ENCODE assay signal across 16 cellular contexts in the genomic region with DNA sequence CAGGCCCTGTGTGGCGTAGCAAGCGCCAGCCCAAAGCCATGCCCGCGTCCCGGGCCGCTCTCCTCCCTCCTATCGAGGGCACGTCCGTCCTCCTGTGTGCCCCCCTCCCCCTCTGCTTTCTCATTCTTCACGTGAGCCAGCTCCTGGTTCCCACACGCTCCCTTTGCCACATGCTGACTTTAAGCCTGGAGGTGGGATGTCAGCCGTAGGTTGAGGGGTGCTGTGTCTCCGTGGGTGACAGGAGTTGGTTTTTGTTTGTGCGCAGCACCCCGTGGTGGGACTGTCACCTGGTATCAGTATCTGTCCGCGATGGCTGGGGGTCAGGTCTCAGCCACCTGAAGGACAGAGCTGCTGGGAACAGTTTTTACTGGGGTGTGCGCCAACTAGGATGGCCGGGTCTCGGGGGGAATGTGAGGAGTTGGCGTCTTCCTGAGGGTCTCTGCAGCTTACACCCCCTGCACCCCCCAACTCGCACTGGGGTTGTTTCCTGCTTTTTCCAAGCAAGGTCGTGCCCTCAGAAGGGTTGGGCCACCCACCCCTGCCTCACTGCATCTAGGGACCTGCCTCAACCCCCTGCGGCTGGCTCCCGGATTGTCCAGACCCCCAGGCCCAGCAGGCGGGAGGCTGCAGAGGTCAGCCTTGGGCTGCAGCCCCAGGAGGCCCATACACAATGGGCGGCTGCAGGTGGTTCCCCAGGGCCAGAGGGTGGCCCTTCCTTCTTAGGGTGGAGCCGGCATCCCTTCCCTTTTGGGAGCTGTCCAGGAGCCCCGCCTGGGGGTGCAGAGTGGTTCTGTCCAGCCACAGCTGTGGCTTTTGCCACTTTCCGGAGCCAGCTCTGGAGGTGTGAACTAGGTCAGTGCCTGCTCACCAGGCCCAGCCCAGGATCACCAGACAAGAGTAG. TPM values are rescaled to one million over a fixed set of nuclear protein-coding genes. Genes with fewer than 3 reads are reported as not detected.
DNase-seq lines count a peak whose midpoint lies in the region; ATAC-seq, FAIRE-seq and TF ChIP-seq lines count a peak whose summit lies in the region.
"Had no signal": no experiment of that assay in that cellular context is flagged by ENCODE, and none has a peak within 500 bp of the region (broad histone marks: within the 10 kb centered on the region; RNA-seq: fewer than 3 reads in every experiment).

No MANE protein-coding gene starts in this region.

- H3K4me1 ChIP-seq in HUES64 (ENCODE audit: insufficient read depth, low read length): peaks cover 3% of the 10 kb centered on the region
- H3K4me1 ChIP-seq in H1 (replicated peaks in 1 of 4; ENCODE audit: control insufficient read depth in 3 of 4, insufficient read depth in 4 of 4, low read length in 3 of 4): peaks cover 0 to 4% (median 3%) of the 10 kb centered on the region in 4 experiments; a peak in 5 of 7 replicates
- H3K4me1 ChIP-seq in lower lobe of right lung: peaks cover 30% of the 10 kb centered on the region
- peaks cover 67% of the 10 kb centered on the region for H3K4me1 ChIP-seq in suprapubic skin
- H3K4me1 ChIP-seq: SJCRH30 had no signal

- H4K8ac ChIP-seq in H1 (ENCODE audit: extremely low read depth, insufficient read depth, low read length): no peak overlapping the region

- H3K79me2 ChIP-seq in H1 (ENCODE audit: control insufficient read depth in 1 of 2, insufficient read depth in 2 of 2, low read length in 2 of 2): peaks cover 0 to 50% of the 10 kb centered on the region in 2 experiments; a peak in 1 of 4 replicates

- peaks cover 15 to 25% of the 10 kb centered on the region in 2 experiments for H4K20me1 ChIP-seq in H1 (replicated peaks in 1 of 2; ENCODE audit: control insufficient read depth in 1 of 2, insufficient read depth in 2 of 2, low read length in 2 of 2)

- no peak overlapping the region; the same call in 1 of the 2 replicates for H2AK5ac ChIP-seq in H1 (ENCODE audit: low read depth, low read length)

- H2BK15ac ChIP-seq in H1 (ENCODE audit: low read length): no peak overlapping the region

- intact Hi-C loops in lower lobe of right lung (cut with DNase I): no loop called here

- no peaks in the 10 kb centered on the region for H3K9me3 ChIP-seq in HUES64 (ENCODE audit: insufficient read depth, low read depth, low read length)
- H3K9me3 ChIP-seq in H1 (ENCODE audit: insufficient read depth in 2 of 2, low read depth in 1 of 2, low read length in 1 of 2): no peaks in the 10 kb centered on the region
- no peaks in the 10 kb centered on the region for H3K9me3 ChIP-seq in lower lobe of right lung
- H3K9me3 ChIP-seq in suprapubic skin: no peaks in the 10 kb centered on the region
- H3K9me3 ChIP-seq: SJCRH30 had no signal

- no peak overlapping the region for H3K27ac ChIP-seq in HUES64 (ENCODE audit: low read depth, low read length)
- H3K27ac ChIP-seq in H1 (ENCODE audit: low read depth, low read length): no peak overlapping the region
- H3K27ac ChIP-seq in lower lobe of right lung: no peak overlapping the region
- no peak overlapping the region for H3K27ac ChIP-seq in suprapubic skin
- H3K27ac ChIP-seq: SJCRH30 had no signal

- no peak for TF ChIP-seq RAD21 in H1 (IDR thresholded peaks at IDR 0.05 in 1 of 2, conservative IDR thresholded peaks at IDR 0.05 in 1 of 2; ENCODE audit: low read depth in 2 of 2, low read length in 2 of 2)

- H3K23ac ChIP-seq in H1 (ENCODE audit: insufficient read length): no peak overlapping the region

- H3K4me2 ChIP-seq in H1 (ENCODE audit: insufficient read depth in 1 of 2, low read depth in 2 of 2, low read length in 2 of 2): no peak overlapping the region

- no peaks in the 10 kb centered on the region for H3K23me2 ChIP-seq in H1 (ENCODE audit: low read depth, low read length)

- H3K14ac ChIP-seq in H1 (ENCODE audit: insufficient read length): no peak overlapping the region

- H2BK20ac ChIP-seq in H1 (ENCODE audit: low read length): no peak overlapping the region

- H3K27me3 ChIP-seq in HUES64 (ENCODE audit: insufficient read depth, low read length) (no peaks in the 10 kb centered on the region), H1 (replicated peaks in 1 of 4; ENCODE audit: control insufficient read depth in 3 of 4, extremely low read depth in 1 of 4, insufficient read depth in 3 of 4, low read length in 3 of 4) (no peaks in the 10 kb centered on the region), lower lobe of right lung (ENCODE audit: low read depth) (no peaks in the 10 kb centered on the region), suprapubic skin (no peaks in the 10 kb centered on the region)
- H3K27me3 ChIP-seq: SJCRH30 had no signal

- no peak overlapping the region for H2AFZ ChIP-seq in H1 (ENCODE audit: low read length)

- H3K9ac ChIP-seq in HUES64 (ENCODE audit: low read depth, low read length) (0 out of 2 replicates have a peak overlapping the region, but pooled peaks have one; percentile 31), H1 (replicated peaks in 1 of 4; ENCODE audit: extremely low read depth in 1 of 4, low read depth in 3 of 4, low read length in 3 of 4) (no peak overlapping the region)

- ATAC-seq in lower lobe of right lung (peak; percentile 31 to 45), GM18505 (IDR thresholded peaks at IDR 0.05; ENCODE audit: unreplicated experiment) (no peak), HG02973 (IDR thresholded peaks at IDR 0.05; ENCODE audit: unreplicated experiment) (no peak)

- 89% methylated on average over 30 of the region's 30 CpGs for WGBS in HUES64
- 85% methylated on average over 25 of the region's 30 CpGs; no CpG with 5 or more reads in 1 of the 2 experiments for WGBS in H1 (ENCODE audit: extremely low coverage in 1 of 2, insufficient coverage in 1 of 2, insufficient read length in 1 of 2, insufficient replicate concordance in 2 of 2, low coverage in 1 of 2, low lambda C conversion rate in 2 of 2, missing lambda C conversion rate in 1 of 2), 2 experiments
- 62% methylated on average over 26 of the region's 30 CpGs for WGBS in suprapubic skin

- no peak overlapping the region for H2BK120ac ChIP-seq in H1 (replicated peaks; ENCODE audit: low read depth, low read length)

- no peak for TF ChIP-seq EP300 in H1 (IDR thresholded peaks at IDR 0.05; ENCODE audit: borderline replicate concordance in 1 of 2, low read depth in 2 of 2, low read length in 2 of 2)
- no peak for TF ChIP-seq EP300 in suprapubic skin (IDR thresholded peaks at IDR 0.05)

- POLR2A ChIA-PET in H1 (lab: Charles Lee; ENCODE audit: partially characterized antibody): interaction anchor here (1.1 to 2.1 kb wide), 6 partner anchors 9 to 58 kb away, joined by 3 to 10 read pairs (median 3); no protein-coding TSS in a partner anchor

- H3K56ac ChIP-seq in H1 (replicated peaks; ENCODE audit: insufficient read length, low read depth, low read length): no peak overlapping the region

- CTCF ChIA-PET in H1 (lab: Charles Lee; ENCODE audit: partially characterized antibody): interaction anchor here (0.7 to 1.0 kb wide), 2 partner anchors 8 to 11 kb away, joined by 3 to 4 read pairs; no protein-coding TSS in a partner anchor

- no peak for DNase-seq in H1 (ENCODE audit: low read depth in 1 of 2, low spot score in 2 of 2)
- DNase-seq in lower lobe of right lung: peak; percentile 59
- peak in 1 of 2 donors; percentile 71 for DNase-seq in suprapubic skin (ENCODE audit: low spot score in 2 of 2)
- DNase-seq in midbrain (lab: John Stamatoyannopoulos, UW): no peak
- no peak for DNase-seq in stimulated activated CD4-positive, alpha-beta T cell treated with anti-CD3 and anti-CD28 coated beads, Interleukin-4, amount 100 ng/mL, for 24 hours
- DNase-seq: activated CD4-positive, alpha-beta T cell treated with anti-CD3 and anti-CD28 coated beads, Interleukin-2, amount 50 U/mL, for 1 hour; activated T-cell treated with anti-CD3 and anti-CD28 coated beads, Interleukin-2, amount 50 U/mL, for 48 hours; amniotic stem cell; CD8-positive, alpha-beta memory T cell; NCI-H2029 treated with DMSO at 0.1 percent for 48 hours; SJCRH30; stimulated activated naive CD4-positive, alpha-beta T cell treated with Interleukin-2 at 50 U/mL for 16 hours; T1000 had no signal

- H3K36me3 ChIP-seq in HUES64 (ENCODE audit: insufficient read depth, low read length): peaks cover 12% of the 10 kb centered on the region
- peaks cover 0 to 7% (median 3%) of the 10 kb centered on the region in 4 experiments; a peak in 3 of 8 replicates for H3K36me3 ChIP-seq in H1 (ENCODE audit: control insufficient read depth in 2 of 4, insufficient read depth in 4 of 4, low read length in 3 of 4)
- H3K36me3 ChIP-seq in lower lobe of right lung: peaks cover 36% of the 10 kb centered on the region
- H3K36me3 ChIP-seq in suprapubic skin: peaks cover 21% of the 10 kb centered on the region
- H3K36me3 ChIP-seq: SJCRH30 had no signal

- H2BK5ac ChIP-seq in H1 (ENCODE audit: low read depth, low read length): 0 out of 2 replicates have a peak overlapping the region, but pooled peaks have one; percentile 30

- H2BK12ac ChIP-seq in H1 (ENCODE audit: low read depth, low read length): no peak overlapping the region

- H3K4me3 ChIP-seq in HUES64 (ENCODE audit: low read length) (no peak overlapping the region), H1 (ENCODE audit: extremely low read depth in 1 of 4, insufficient read depth in 2 of 4, low read depth in 3 of 4, low read length in 4 of 4) (no peak overlapping the region), lower lobe of right lung (no peak overlapping the region), suprapubic skin (peak overlapping the region; percentile 1)
- H3K4me3 ChIP-seq: SJCRH30 had no signal

- H3K79me1 ChIP-seq in H1 (ENCODE audit: low read depth, low read length): peaks cover 16% of the 10 kb centered on the region

- FAIRE-seq in H1 (lab: Jason Lieb, UNC): no peak

- no peak overlapping the region for H4K91ac ChIP-seq in H1 (replicated peaks; ENCODE audit: insufficient read length, low read length)

- TF ChIP-seq POLR2A in H1 (IDR thresholded peaks at IDR 0.05; ENCODE audit: control extremely low read depth in 1 of 2, low read depth in 2 of 2, low read length in 2 of 2) (no peak), suprapubic skin (IDR thresholded peaks at IDR 0.05) (no peak), GM18505 (IDR thresholded peaks at IDR 0.05; ENCODE audit: borderline replicate concordance, extremely low read depth, insufficient read depth, insufficient read length) (no peak)

- TF ChIP-seq CTCF in H1 (IDR thresholded peaks at IDR 0.05; ENCODE audit: control extremely low read depth in 1 of 3, insufficient read depth in 1 of 3, low read depth in 1 of 3, low read length in 3 of 3) (no peak), lower lobe of right lung (IDR thresholded peaks at IDR 0.05) (no peak), suprapubic skin (IDR thresholded peaks at IDR 0.05) (no peak)

- no peak overlapping the region for H4K5ac ChIP-seq in H1 (ENCODE audit: insufficient read length, low read depth, low read length)

- H3K4ac ChIP-seq in H1 (replicated peaks; ENCODE audit: insufficient read length, low read depth, low read length): no peak overlapping the region

- H3K18ac ChIP-seq in H1 (ENCODE audit: extremely low read depth, low read length): no peak overlapping the region

RNA-seq across cellular contexts. Expression of a gene that starts 7.3 kb away (rescaled TPM):
- 23.2 TPM for polyA plus RNA-seq in HUES64 (2013, experiment 1 of 2)
- 27.8 TPM for polyA plus RNA-seq in HUES64 (2013, experiment 2 of 2)
- 44.1 and 48.5 TPM in 2 replicates for total RNA-seq in H1 (2021; fragmentation: NEBNext Ultra II Directional; extraction: Animal tissue kit (Norgen Biotek cat#: 25700))
- 13.0 and 26.4 TPM in 2 replicates for polyA plus RNA-seq in H1 (2011; rRNA removed)
- 11.9 TPM for polyA plus RNA-seq in H1 (2011; cell fraction: cytosol; rRNA removed)
- 127 TPM for polyA plus RNA-seq in H1 (2011; cell fraction: nucleus; rRNA removed)
- polyA plus RNA-seq in H1 (2012, experiment 1 of 2): 26.7 to 43.8 TPM (median 39.0 TPM) in 4 replicates
- polyA plus RNA-seq in H1 (2012, experiment 2 of 2): 26.9 TPM
- 23.4 TPM for polyA plus RNA-seq in H1 (2013, experiment 1 of 2)
- polyA plus RNA-seq in H1 (2013, experiment 2 of 2): 23.0 TPM
- polyA minus RNA-seq in H1 (2011; rRNA and poly(A)+ RNA removed): 12.9 and 16.5 TPM in 2 replicates
- 29.4 TPM for polyA minus RNA-seq in H1 (2011; cell fraction: cytosol; rRNA and poly(A)+ RNA removed)
- polyA minus RNA-seq in H1 (2011; cell fraction: nucleus; rRNA and poly(A)+ RNA removed): 42.7 TPM
- 32.2 TPM for total RNA-seq in lower lobe of right lung
- 100 to 1,000 TPM in 1 of 4 donors, 10 to 100 TPM in 3; 37.0 to 102 (median 65.7) TPM for total RNA-seq in suprapubic skin

RNA-seq across cellular contexts. Expression of a gene that starts 27.4 kb away (rescaled TPM):
- polyA plus RNA-seq in HUES64 (2013, experiment 1 of 2): 53.9 TPM
- polyA plus RNA-seq in HUES64 (2013, experiment 2 of 2): 37.2 TPM
- total RNA-seq in H1 (2021; fragmentation: NEBNext Ultra II Directional; extraction: Animal tissue kit (Norgen Biotek cat#: 25700)): 81.2 and 82.5 TPM in 2 replicates
- polyA plus RNA-seq in H1 (2011; rRNA removed): 48.1 and 65.7 TPM in 2 replicates
- polyA plus RNA-seq in H1 (2011; cell fraction: cytosol; rRNA removed): 74.1 TPM
- polyA plus RNA-seq in H1 (2011; cell fraction: nucleus; rRNA removed): 85.2 TPM
- 57.7 to 80.3 TPM (median 73.5 TPM) in 4 replicates for polyA plus RNA-seq in H1 (2012, experiment 1 of 2)
- polyA plus RNA-seq in H1 (2012, experiment 2 of 2): 51.6 TPM
- 42.1 TPM for polyA plus RNA-seq in H1 (2013, experiment 1 of 2)
- polyA plus RNA-seq in H1 (2013, experiment 2 of 2): 42.7 TPM
- polyA minus RNA-seq in H1 (2011; rRNA and poly(A)+ RNA removed): 28.4 and 37.6 TPM in 2 replicates
- polyA minus RNA-seq in H1 (2011; cell fraction: cytosol; rRNA and poly(A)+ RNA removed): 50.9 TPM
- polyA minus RNA-seq in H1 (2011; cell fraction: nucleus; rRNA and poly(A)+ RNA removed): 40.6 TPM
- total RNA-seq in lower lobe of right lung (19.1 TPM), suprapubic skin (10 to 100 TPM; 16.3 to 24.4 (median 21.8) TPM)

RNA-seq across cellular contexts. Expression of a gene that starts 48.1 kb away (rescaled TPM):
- 24.5 TPM for polyA plus RNA-seq in HUES64 (2013, experiment 1 of 2)
- 27.7 TPM for polyA plus RNA-seq in HUES64 (2013, experiment 2 of 2)
- 69.6 and 69.7 TPM in 2 replicates for total RNA-seq in H1 (2021; fragmentation: NEBNext Ultra II Directional; extraction: Animal tissue kit (Norgen Biotek cat#: 25700))
- polyA plus RNA-seq in H1 (2011; rRNA removed): 13.1 and 16.2 TPM in 2 replicates
- 9.9 TPM for polyA plus RNA-seq in H1 (2011; cell fraction: cytosol; rRNA removed)
- 43.9 TPM for polyA plus RNA-seq in H1 (2011; cell fraction: nucleus; rRNA removed)
- polyA plus RNA-seq in H1 (2012, experiment 1 of 2): 41.3 to 47.5 TPM (median 44.4 TPM) in 4 replicates
- polyA plus RNA-seq in H1 (2012, experiment 2 of 2): 14.9 TPM
- 29.6 TPM for polyA plus RNA-seq in H1 (2013, experiment 1 of 2)
- 24.5 TPM for polyA plus RNA-seq in H1 (2013, experiment 2 of 2)
- 22.0 and 23.0 TPM in 2 replicates for polyA minus RNA-seq in H1 (2011; rRNA and poly(A)+ RNA removed)
- 27.4 TPM for polyA minus RNA-seq in H1 (2011; cell fraction: cytosol; rRNA and poly(A)+ RNA removed)
- polyA minus RNA-seq in H1 (2011; cell fraction: nucleus; rRNA and poly(A)+ RNA removed): 33.5 TPM
- total RNA-seq in lower lobe of right lung (46.2 TPM), suprapubic skin (10 to 100 TPM; 32.0 to 81.3 (median 40.1) TPM)

Comparison
In these comparisons a context has a peak if more than half of its experiments do, and no peak if none do; other contexts are left out.
1. ATAC-seq: peak in lower lobe of right lung (2 of 2); none in GM18505 (single experiment) and HG02973 (single experiment).